In the genomic region with DNA sequence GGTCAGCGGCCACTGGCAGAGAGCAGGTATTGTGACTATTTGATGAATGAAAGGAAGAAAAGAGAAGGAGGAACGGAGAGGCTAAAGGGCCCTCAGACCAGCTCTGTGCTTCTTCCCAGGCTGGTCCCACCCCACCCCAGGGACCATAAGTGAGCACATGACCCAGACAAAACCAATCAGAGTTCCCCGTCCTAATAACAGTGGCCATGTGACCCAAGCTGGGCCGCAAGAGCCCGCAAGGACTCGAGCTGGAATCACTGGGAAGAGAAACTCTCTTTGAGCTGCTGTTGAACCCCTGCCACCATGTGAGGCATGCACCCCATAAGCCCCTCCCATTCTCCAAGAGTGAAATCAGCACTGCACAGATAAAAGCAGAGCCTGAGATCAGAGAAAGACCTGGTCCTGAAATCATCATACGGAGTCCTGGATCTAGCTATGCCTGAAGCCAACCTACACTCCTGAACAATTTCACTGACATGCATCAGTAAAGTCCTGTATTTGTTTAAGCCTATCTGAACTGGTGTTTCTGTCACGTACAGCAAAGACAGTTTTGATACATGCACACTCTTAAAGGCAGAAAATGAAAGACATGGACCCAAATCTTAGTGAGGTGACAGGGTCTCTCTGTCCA, we compare ENCODE assay signal across 12 cellular contexts.
A peak's percentile ranks its signal among the peaks of the same experiment; 100 is the strongest.
DNase-seq lines count a peak whose midpoint lies in the region; ATAC-seq and TF ChIP-seq lines count a peak whose summit lies in the region.
"Had no signal": no experiment of that assay in that cellular context is flagged by ENCODE, and none has a peak within 500 bp of the region (broad histone marks: within the 10 kb centered on the region; RNA-seq: fewer than 3 reads in every experiment).

No MANE protein-coding gene starts in this region.

- no peaks in the 10 kb centered on the region for H3K27me3 ChIP-seq in effector memory CD4-positive, alpha-beta T cell (replicated peaks; ENCODE audit: control insufficient read depth, insufficient read depth, low read length, poor library complexity, severe bottlenecking)
- H3K27me3 ChIP-seq in neutrophil: no peaks in the 10 kb centered on the region
- H3K27me3 ChIP-seq: body of pancreas had no signal

- DNase-seq in T-helper 1 cell (no peak), T-helper 17 cell (no peak), left colon (no peak), foreskin melanocyte (no peak)
- DNase-seq in effector memory CD4-positive, alpha-beta T cell: no peak
- DNase-seq: body of pancreas, trophoblast cell had no signal

- H3K9me3 Mint-ChIP-seq in T-helper 1 cell treated with Interleukin-12 subunit alpha and Interleukin-12 subunit beta and Interleukin-4 antibody, amounts not matched to agents 30 μg/mL and 1 μg/mL, for 36 hours: no peaks in the 10 kb centered on the region

- H3K4me3 ChIP-seq in effector memory CD4-positive, alpha-beta T cell (ENCODE audit: insufficient read depth, low read depth, low read length, poor library complexity, severe bottlenecking): no peak overlapping the region
- peak overlapping the region in 1 of 2 experiments; percentile 9 for H3K4me3 ChIP-seq in neutrophil (ENCODE audit: low read depth in 1 of 2, low read length in 1 of 2)
- H3K4me3 ChIP-seq: body of pancreas had no signal

- no peak for TF ChIP-seq CTCF in neutrophil (IDR thresholded peaks at IDR 0.05)

- no peak for ATAC-seq in T-helper 17 cell
- ATAC-seq in left colon: no peak
- no peak for ATAC-seq in SK-N-SH treated with all-trans-retinoic acid at 6 μM for 48 hours
- ATAC-seq: body of pancreas had no signal

- H3K27me3 Mint-ChIP-seq in T-helper 1 cell treated with Interleukin-12 subunit alpha and Interleukin-12 subunit beta and Interleukin-4 antibody, amounts not matched to agents 30 μg/mL and 1 μg/mL, for 36 hours (ENCODE audit: low read depth): no peaks in the 10 kb centered on the region
- H3K27me3 Mint-ChIP-seq in T-helper 17 cell: no peaks in the 10 kb centered on the region

- H3K4me1 Mint-ChIP-seq in T-helper 1 cell treated with Interleukin-12 subunit alpha and Interleukin-12 subunit beta and Interleukin-4 antibody, amounts not matched to agents 30 μg/mL and 1 μg/mL, for 36 hours (ENCODE audit: low read depth): peaks cover 59% of the 10 kb centered on the region
- peaks cover 50% of the 10 kb centered on the region for H3K4me1 Mint-ChIP-seq in T-helper 17 cell

- H3K27ac Mint-ChIP-seq in T-helper 1 cell treated with Interleukin-12 subunit alpha and Interleukin-12 subunit beta and Interleukin-4 antibody, amounts not matched to agents 30 μg/mL and 1 μg/mL, for 36 hours: peak overlapping the region; percentile 91
- H3K27ac Mint-ChIP-seq in T-helper 17 cell: peak overlapping the region; percentile 97

- intact Hi-C loops in left colon (cut with DNase I, micrococcal nuclease): no loop called here

- peak overlapping the region; percentile 45 for H3K27ac ChIP-seq in effector memory CD4-positive, alpha-beta T cell (ENCODE audit: insufficient read depth, low read length, poor library complexity, severe bottlenecking)
- H3K27ac ChIP-seq in neutrophil: peak overlapping the region; percentile 80
- H3K27ac ChIP-seq: 22Rv1, body of pancreas, epithelial cell of prostate had no signal

- H3K36me3 ChIP-seq in effector memory CD4-positive, alpha-beta T cell (ENCODE audit: control insufficient read depth, insufficient read depth, low read length): peaks cover 46% of the 10 kb centered on the region
- peaks cover 100% of the 10 kb centered on the region for H3K36me3 ChIP-seq in neutrophil

- H3K4me1 ChIP-seq in effector memory CD4-positive, alpha-beta T cell (ENCODE audit: control insufficient read depth, insufficient read depth, low read length, poor library complexity, severe bottlenecking): peaks cover 31% of the 10 kb centered on the region
- peaks cover 65 to 78% of the 10 kb centered on the region in 2 experiments for H3K4me1 ChIP-seq in neutrophil (ENCODE audit: control insufficient read depth in 1 of 2, insufficient read depth in 1 of 2, low read depth in 1 of 2, low read length in 1 of 2)
- H3K4me1 ChIP-seq: body of pancreas had no signal

- no peaks in the 10 kb centered on the region for H3K9me3 ChIP-seq in T-helper 17 cell (ENCODE audit: control insufficient read depth, low read length, poor library complexity, severe bottlenecking)
- H3K9me3 ChIP-seq in effector memory CD4-positive, alpha-beta T cell (ENCODE audit: control insufficient read depth, low read length): no peaks in the 10 kb centered on the region
- no peaks in the 10 kb centered on the region for H3K9me3 ChIP-seq in neutrophil
- H3K9me3 ChIP-seq: body of pancreas had no signal

- H3K36me3 Mint-ChIP-seq in T-helper 1 cell treated with Interleukin-12 subunit alpha and Interleukin-12 subunit beta and Interleukin-4 antibody, amounts not matched to agents 30 μg/mL and 1 μg/mL, for 36 hours (ENCODE audit: low read depth): peaks cover 59% of the 10 kb centered on the region
- H3K36me3 Mint-ChIP-seq in T-helper 17 cell (ENCODE audit: low read depth): peaks cover 11% of the 10 kb centered on the region

- H3K4me3 Mint-ChIP-seq in T-helper 1 cell treated with Interleukin-12 subunit alpha and Interleukin-12 subunit beta and Interleukin-4 antibody, amounts not matched to agents 30 μg/mL and 1 μg/mL, for 36 hours: peak overlapping the region; percentile 43
- no peak overlapping the region for H3K4me3 Mint-ChIP-seq in T-helper 17 cell

TF ChIP-seq in SK-N-SH treated with all-trans-retinoic acid at 6 μM for 48 hours, 23 proteins besides CTCF, POLR2A, EP300 and RAD21:
- TF ChIP-seq TCF4 (CRISPR knock-in tag; IDR thresholded peaks at IDR 0.05; ENCODE audit: borderline replicate concordance): no peak
